ENCODE assay signal across 26 cellular contexts in genomic region chr5:58227858-58228257, GRCh38.
"Had no signal": no experiment of that assay in that cellular context is flagged by ENCODE, and none has a peak within 500 bp of the region (broad histone marks: within the 10 kb centered on the region; RNA-seq: fewer than 3 reads in every experiment).

No MANE protein-coding gene starts in this region.

- H3K27ac ChIP-seq: Peyer's patch, SJSA1, SK-N-MC had no signal

- ATAC-seq: HepG2, PC-3 had no signal

- H3K9me3 ChIP-seq: Peyer's patch, SJSA1 had no signal

- H3K36me3 ChIP-seq: Peyer's patch, SJSA1 had no signal

- H3K4me1 ChIP-seq: Peyer's patch, SJSA1 had no signal

- H3K4me3 ChIP-seq: Peyer's patch, SJSA1, SK-N-MC had no signal

- DNase-seq: IMR-90; Kasumi-1; KG1; MV-4-11; NCI-H1048; NCI-H1105; NCI-H1417; NCI-H146; NCI-H1694 treated with DMSO at 0.1 percent for 48 hours; NCI-H1930; NCI-H2081 treated with DMSO at 0.1 percent for 48 hours; NCI-H2171; NCI-H226; NCI-H446; NCI-H510A; NCI-H524 treated with DMSO at 0.1 percent for 48 hours; NCI-H69; NCI-H774; NK-92 treated with Interleukin-12 subunit alpha and Interleukin-12 subunit beta, amount 100 ng/mL, for 24 hours; PC-3; Peyer's patch; Right ventricle myocardium superior; SIG-M5 had no signal

- H3K27me3 ChIP-seq: Peyer's patch, SJSA1 had no signal
